13 cellular contexts compared by ENCODE assay signal in genomic region chr2:73289304-73289703, GRCh38. TPM values are rescaled to one million over a fixed set of nuclear protein-coding genes. Genes with fewer than 3 reads are reported as not detected.
DNase-seq lines count a peak whose midpoint lies in the region; ATAC-seq and TF ChIP-seq lines count a peak whose summit lies in the region.
"Had no signal": no experiment of that assay in that cellular context is flagged by ENCODE, and none has a peak within 500 bp of the region (broad histone marks: within the 10 kb centered on the region; RNA-seq: fewer than 3 reads in every experiment).

No MANE protein-coding gene starts in this region.

- TF ChIP-seq CTCF in DND-41 (IDR thresholded peaks at IDR 0.05; ENCODE audit: borderline replicate concordance, extremely low read depth, low read length, poor library complexity, severe bottlenecking) (peak; percentile 30), H9 (conservative IDR thresholded peaks at IDR 0.05) (peak; percentile 20; the same call in 2 of the 3 replicates), OCI-LY1 (IDR thresholded peaks at IDR 0.05; ENCODE audit: low read length) (peak; percentile 33; the same call in 1 of the 2 replicates), neural crest cell (conservative IDR thresholded peaks at IDR 0.05) (no peak)

- H3T11ph ChIP-seq in H9 (ENCODE audit: low read length) = no peak overlapping the region

- H3K36me3 Mint-ChIP-seq in H9 (ENCODE audit: insufficient read depth in 1 of 3, low read depth in 3 of 3) (no peaks in the 10 kb centered on the region; a peak in 1 of 7 replicates), neural crest cell (ENCODE audit: low read depth) (no peaks in the 10 kb centered on the region)

- no peak overlapping the region for H2BK120ac ChIP-seq in H9 (ENCODE audit: low read depth, low read length, poor library complexity, severe bottlenecking)

- H3K4me3 Mint-ChIP-seq in H9 (peak overlapping the region in 1 of 2 experiments; percentile 1; a peak in 1 of 5 replicates), neural crest cell (peak overlapping the region; percentile 1)

- no peaks in the 10 kb centered on the region for H3K79me1 ChIP-seq in H9 (ENCODE audit: insufficient read depth, low read depth, low read length, poor library complexity, severe bottlenecking)

- H3K79me2 ChIP-seq in DND-41 (ENCODE audit: insufficient read depth, low read length) (no peaks in the 10 kb centered on the region; the same call in 1 of the 2 replicates), H9 (ENCODE audit: insufficient read depth, low read length) (no peaks in the 10 kb centered on the region), OCI-LY1 (ENCODE audit: insufficient read depth, low read length) (no peaks in the 10 kb centered on the region)

- H4K20me1 ChIP-seq in DND-41 (ENCODE audit: insufficient read depth, low read length) = no peaks in the 10 kb centered on the region
- H4K20me1 ChIP-seq in H9 (ENCODE audit: control insufficient read depth, insufficient read depth, insufficient read length) = no peaks in the 10 kb centered on the region
- H4K20me1 ChIP-seq in OCI-LY1 (ENCODE audit: insufficient read depth, low read length) = no peaks in the 10 kb centered on the region

- no peak overlapping the region for H3K23ac ChIP-seq in H9 (ENCODE audit: insufficient read length, low read depth, low read length)

- no peak overlapping the region for H2BK12ac ChIP-seq in H9 (ENCODE audit: insufficient read length, low read depth, low read length)

- peaks cover 92% of the 10 kb centered on the region for H3K27me3 Mint-ChIP-seq in H9 (ENCODE audit: low read depth)
- peaks cover 94% of the 10 kb centered on the region for H3K27me3 Mint-ChIP-seq in neural crest cell (ENCODE audit: low read depth)

- H3K9me3 ChIP-seq in DND-41 (ENCODE audit: insufficient read depth, low read length, severe bottlenecking) (no peaks in the 10 kb centered on the region), H9 (ENCODE audit: control insufficient read depth, low read depth, low read length) (no peaks in the 10 kb centered on the region), OCI-LY1 (ENCODE audit: low read length) (no peaks in the 10 kb centered on the region)

- H3K36me3 ChIP-seq in DND-41 (ENCODE audit: insufficient read depth, low read length) (no peaks in the 10 kb centered on the region), OCI-LY1 (ENCODE audit: insufficient read depth, low read length) (no peaks in the 10 kb centered on the region)

- no peak overlapping the region for H2BK20ac ChIP-seq in H9 (ENCODE audit: low read depth, low read length, poor library complexity, severe bottlenecking)

- no peak overlapping the region for H4K91ac ChIP-seq in H9 (ENCODE audit: insufficient read length, low read depth, low read length)

- DNase-seq in DND-41 (no peak), H9 (no peak), neural crest cell (ENCODE audit: low read depth, low spot score) (no peak), UCSD-AML1 (lab: John Stamatoyannopoulos, UW; ENCODE audit: unreplicated experiment) (no peak)
- no peak for DNase-seq in stimulated activated naive CD4-positive, alpha-beta T cell treated with Interleukin-2 at 50 U/mL for 16 hours (lab: John Stamatoyannopoulos, UW)
- DNase-seq: C1 segment of cervical spinal cord, NCI-H1105, NCI-H187, NCI-H446, SHP77 treated with DMSO at 0.1 percent for 48 hours had no signal

- H3K9me3 Mint-ChIP-seq in H9 (peaks cover 0 to 2% of the 10 kb centered on the region in 2 experiments; a peak in 2 of 5 replicates), neural crest cell (no peaks in the 10 kb centered on the region)

- H2BK15ac ChIP-seq in H9 (ENCODE audit: low read depth, low read length) = no peak overlapping the region

- H2BK5ac ChIP-seq in H9 (ENCODE audit: insufficient read length, low read length) = no peak overlapping the region

- no peak overlapping the region for H3K56ac ChIP-seq in H9 (ENCODE audit: insufficient read length, low read depth, low read length)

- no peak overlapping the region for H3K14ac ChIP-seq in H9 (ENCODE audit: insufficient read depth, low read length)

- ATAC-seq in DND-41 (ENCODE audit: insufficient read depth, low read depth) = no peak
- no peak for ATAC-seq in HG02981 (IDR thresholded peaks at IDR 0.05; ENCODE audit: unreplicated experiment)

- H4K8ac ChIP-seq in H9 (replicated peaks; ENCODE audit: insufficient read length, low read depth, low read length) = no peak overlapping the region

- H4K5ac ChIP-seq in H9 (ENCODE audit: insufficient read length, low read depth, low read length) = no peak overlapping the region

- H3K4me1 Mint-ChIP-seq in H9 = peaks cover 15 to 20% of the 10 kb centered on the region in 2 experiments
- H3K4me1 Mint-ChIP-seq in neural crest cell = peaks cover 7% of the 10 kb centered on the region

- H3F3A ChIP-seq in OCI-LY1 (ENCODE audit: insufficient read depth, low read length) = no peaks in the 10 kb centered on the region

- H3K27ac ChIP-seq in DND-41 (ENCODE audit: low read length) = no peak overlapping the region
- no peak overlapping the region for H3K27ac ChIP-seq in H9 (ENCODE audit: insufficient read length, low read depth, low read length)
- H3K27ac ChIP-seq in OCI-LY1 (ENCODE audit: low read depth, low read length, poor library complexity, severe bottlenecking) = no peak overlapping the region

- no peaks in the 10 kb centered on the region for H3K9me2 ChIP-seq in OCI-LY1 (ENCODE audit: low read depth, low read length)

- no peak overlapping the region for H3K18ac ChIP-seq in H9 (ENCODE audit: insufficient read length, low read depth, low read length)

- H3K4ac ChIP-seq in H9 (ENCODE audit: low read depth, low read length) = no peak overlapping the region

- no peak overlapping the region for H3K27ac Mint-ChIP-seq in H9
- no peak overlapping the region for H3K27ac Mint-ChIP-seq in neural crest cell (ENCODE audit: unreplicated experiment)

- H2AFZ ChIP-seq in DND-41 (ENCODE audit: low read depth, low read length) (no peak overlapping the region), H9 (ENCODE audit: low read length) (no peak overlapping the region), OCI-LY1 (ENCODE audit: low read length) (no peak overlapping the region)

- H3K4me3 ChIP-seq in DND-41 (ENCODE audit: low read depth in 1 of 2, low read length in 2 of 2) (no peak overlapping the region), OCI-LY1 (ENCODE audit: low read depth, low read length, poor library complexity, severe bottlenecking) (no peak overlapping the region)

- H3K9ac ChIP-seq in DND-41 (ENCODE audit: low read depth, low read length) = no peak overlapping the region
- no peak overlapping the region for H3K9ac ChIP-seq in H9 (ENCODE audit: extremely low read depth, insufficient read length, low read length)
- no peak overlapping the region for H3K9ac ChIP-seq in OCI-LY1 (ENCODE audit: low read length)

- peaks cover 22% of the 10 kb centered on the region for H3K23me2 ChIP-seq in H9 (ENCODE audit: insufficient read length, low read depth, low read length, poor library complexity, severe bottlenecking)

- H3K4me2 ChIP-seq in DND-41 (ENCODE audit: insufficient read depth, low read length) (no peak overlapping the region), H9 (ENCODE audit: insufficient read depth, insufficient read length, low read length) (no peak overlapping the region), OCI-LY1 (ENCODE audit: low read length) (no peak overlapping the region)

- H3K4me1 ChIP-seq in DND-41 (ENCODE audit: insufficient read depth, low read length) (peaks cover 15% of the 10 kb centered on the region), H9 (ENCODE audit: insufficient read depth, low read length) (peaks cover 3% of the 10 kb centered on the region; the same call in 1 of the 2 replicates), OCI-LY1 (ENCODE audit: insufficient read depth, low read length, severe bottlenecking) (peaks cover 18% of the 10 kb centered on the region)

- H2AK5ac ChIP-seq in H9 (ENCODE audit: insufficient read length, low read length) = no peak overlapping the region

- H3K27me3 ChIP-seq in DND-41 (ENCODE audit: insufficient read depth, low read length, poor library complexity) (no peaks in the 10 kb centered on the region), H9 (ENCODE audit: insufficient read depth, low read length) (peaks cover 28% of the 10 kb centered on the region), OCI-LY1 (ENCODE audit: insufficient read depth, low read length) (peaks cover 5% of the 10 kb centered on the region; the same call in 1 of the 2 replicates)

RNA-seq across cellular contexts. Expression of gene EGR4, which starts 4.0 kb away (rescaled TPM):
- total RNA-seq in H9 (2021) (0.85 and 1.2 TPM in 2 replicates), neural crest cell (not detected in 2 replicates)
- total RNA-seq: G401 had no signal

RNA-seq across cellular contexts. Expression of gene FBXO41, which starts 5.0 kb away (rescaled TPM):
- total RNA-seq in H9 (2021) (15.4 and 16.2 TPM in 2 replicates), neural crest cell (3.7 and 4.5 TPM in 2 replicates)

RNA-seq across cellular contexts. Expression of gene CCT7, which starts 55.2 kb away (rescaled TPM):
- total RNA-seq in H9 (2021) = 500 and 529 TPM in 2 replicates
- 446 and 460 TPM in 2 replicates for total RNA-seq in neural crest cell

RNA-seq across cellular contexts. Expression of gene PRADC1, which starts 56.3 kb away (rescaled TPM):
- total RNA-seq in H9 (2021) (9.6 and 11.1 TPM in 2 replicates), neural crest cell (11.4 and 11.7 TPM in 2 replicates)
